In the genomic region with DNA sequence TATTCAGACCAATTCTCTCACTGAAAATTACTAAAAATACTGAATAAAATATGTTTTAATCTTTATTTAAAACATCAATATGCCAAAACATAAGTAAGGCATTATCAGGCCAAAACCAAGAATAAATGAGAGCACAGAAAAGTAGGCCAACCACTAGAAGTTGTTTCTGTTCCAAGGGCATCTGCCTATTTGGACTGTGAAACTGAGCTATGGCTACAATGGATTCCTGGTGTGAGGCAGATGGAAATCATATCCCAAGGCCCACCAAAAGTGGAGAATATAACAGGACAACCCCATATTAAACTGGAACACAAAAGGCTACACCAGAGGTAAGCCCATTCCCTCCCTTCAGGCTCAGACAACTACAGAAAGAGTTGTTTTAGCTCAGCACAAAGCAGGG, we compare ENCODE assay signal across 32 cellular contexts.
"Had no signal": no experiment of that assay in that cellular context is flagged by ENCODE, and none has a peak within 500 bp of the region (broad histone marks: within the 10 kb centered on the region; RNA-seq: fewer than 3 reads in every experiment).

No MANE protein-coding gene starts in this region.

- H3K27ac ChIP-seq: adrenal gland, body of pancreas, brain microvascular endothelial cell, breast epithelium, VCaP had no signal

- H3K4me3 ChIP-seq: adrenal gland, body of pancreas, breast epithelium had no signal

- DNase-seq: activated B cell treated with CpG ODN at 0.5 μM for 24 hours; activated CD4-positive, alpha-beta memory T cell treated with anti-CD3 and anti-CD28 coated beads for 36 hours; activated CD4-positive, alpha-beta T cell treated with anti-CD3 and anti-CD28 coated beads for 4 hours; activated CD4-positive, alpha-beta T cell treated with anti-CD3 and anti-CD28 coated beads, Interleukin-2, amount 10 ng/mL, durations not matched to agents 24 days and 14 days; activated CD4-positive, alpha-beta T cell treated with anti-CD3 and anti-CD28 coated beads, Interleukin-2, amount 50 U/mL, for 1 hour; activated CD4-positive, alpha-beta T cell treated with anti-CD3 and anti-CD28 coated beads, Interleukin-2, amount 50 U/mL, for 4 hours; activated CD4-positive, CD25-positive, alpha-beta regulatory T cell treated with anti-CD3 and anti-CD28 coated beads, Interleukin-2, amount 50 U/mL, for 72 hours; activated CD8-positive, alpha-beta memory T cell treated with anti-CD3 and anti-CD28 coated beads, Interleukin-2, amount 50 U/mL, for 4 hours; activated CD8-positive, alpha-beta T cell treated with anti-CD3 and anti-CD28 coated beads for 36 hours; activated effector memory CD4-positive, alpha-beta T cell treated with anti-CD3 and anti-CD28 coated beads, Interleukin-2, amount 50 U/mL, for 16 hours; activated gamma-delta T cell treated with Interleukin-2 at 50 U/mL for 16 hours; activated naive CD4-positive, alpha-beta T cell; activated naive CD4-positive, alpha-beta T cell treated with anti-CD3 and anti-CD28 coated beads for 36 hours; activated naive CD4-positive, alpha-beta T cell treated with anti-CD3 and anti-CD28 coated beads, Interleukin-2, amount 50 U/mL, for 16 hours; activated naive CD8-positive, alpha-beta T cell treated with anti-CD3 and anti-CD28 coated beads for 36 hours; activated T-cell treated with anti-CD3 and anti-CD28 coated beads for 4 hours; activated T-cell treated with anti-CD3 and anti-CD28 coated beads, Interleukin-2, amount 50 U/mL, for 1 hour; activated T-cell treated with anti-CD3 and anti-CD28 coated beads, Interleukin-2, amount 50 U/mL, for 4 hours; activated T-cell treated with anti-CD3 and anti-CD28 coated beads, Interleukin-2, amount 50 U/mL, for 72 hours; adrenal gland; amniotic stem cell; aorta; body of pancreas; brain microvascular endothelial cell; central memory CD4-positive, alpha-beta T cell; T-helper 1 cell; T-helper 2 cell; T-helper 9 cell had no signal

- H3K36me3 ChIP-seq: adrenal gland, brain microvascular endothelial cell, breast epithelium had no signal

- H3K9me3 ChIP-seq: adrenal gland, body of pancreas had no signal

- ATAC-seq: activated CD8-positive, alpha-beta T cell treated with anti-CD3 and anti-CD28 coated beads for 36 hours; activated naive CD4-positive, alpha-beta T cell treated with anti-CD3 and anti-CD28 coated beads, Interleukin-2, amount 50 U/mL, for 72 hours; activated T-cell treated with anti-CD3 and anti-CD28 coated beads, Interleukin-2, amount 50 U/mL, for 4 hours; activated T-cell treated with anti-CD3 and anti-CD28 coated beads, Interleukin-2, amount 50 U/mL, for 72 hours; activated T-helper 17 cell treated with anti-CD3 and anti-CD28 coated beads, Interleukin-2, amount 50 U/mL, for 72 hours; body of pancreas had no signal

- H3K27me3 ChIP-seq: adrenal gland, body of pancreas, brain microvascular endothelial cell, breast epithelium had no signal

- H3K4me1 ChIP-seq: adrenal gland, body of pancreas, breast epithelium had no signal
